7 cellular contexts compared by ENCODE assay signal in genomic region chr22:49936018-49936972, GRCh38. TPM values are rescaled to one million over a fixed set of nuclear protein-coding genes. Genes with fewer than 3 reads are reported as not detected.
DNase-seq lines count a peak whose midpoint lies in the region; ATAC-seq and TF ChIP-seq lines count a peak whose summit lies in the region.

No MANE protein-coding gene starts in this region.

- peak overlapping the region; percentile 26 for H3K4me3 ChIP-seq in choroid plexus epithelial cell (ENCODE audit: low read depth, low read length)

- CTCF ChIA-PET in activated CD4-positive, alpha-beta T cell treated with anti-CD3 and anti-CD28 coated beads for 36 hours (lab: Charles Lee): interaction anchor here (0.7 kb wide), 2 partner anchors 9 to 169 kb away, joined by 3 to 4 read pairs; no protein-coding TSS in a partner anchor

- intact Hi-C loops in activated CD4-positive, alpha-beta T cell treated with anti-CD3 and anti-CD28 coated beads for 36 hours (cut with DNase I, micrococcal nuclease): loop anchor here (1.0 to 10.0 kb wide), 6 partner anchors 18 to 259 kb away; partner anchors contain the start of genes PIM3 (in 2 of the 2), ALG12 (in 1 of the 2), CRELD2 (in 1 of the 2) and ZBED4 (in 1 of the 2)

- H3K27ac Mint-ChIP-seq in activated CD4-positive, alpha-beta T cell treated with anti-CD3 and anti-CD28 coated beads for 36 hours: peak overlapping the region; percentile 85

- peak; percentile 57 for ATAC-seq in GM18519 (IDR thresholded peaks at IDR 0.05; ENCODE audit: low FRiP score, unreplicated experiment)
- ATAC-seq in HG02840 (IDR thresholded peaks at IDR 0.05; ENCODE audit: low FRiP score, unreplicated experiment): peak; percentile 60
- peak; percentile 84 for ATAC-seq in activated CD4-positive, alpha-beta T cell treated with anti-CD3 and anti-CD28 coated beads for 36 hours
- peak; percentile 61 for ATAC-seq in left lobe of liver

- H3K36me3 Mint-ChIP-seq in activated CD4-positive, alpha-beta T cell treated with anti-CD3 and anti-CD28 coated beads for 36 hours (ENCODE audit: low read depth): peaks cover 3% of the 10 kb centered on the region

- DNase-seq in NCI-H1694 (lab: John Stamatoyannopoulos, UW) (peak; percentile 81), choroid plexus epithelial cell (ENCODE audit: low read depth) (peak; percentile 74), left lobe of liver (ENCODE audit: low spot score) (peak; percentile 89)
- peak; percentile 99 for DNase-seq in activated CD4-positive, alpha-beta T cell treated with anti-CD3 and anti-CD28 coated beads for 36 hours
- peak; percentile 94 for DNase-seq in stimulated activated CD4-positive, alpha-beta T cell treated with anti-CD3 and anti-CD28 coated beads, Interleukin-4, amount 100 ng/mL, for 24 hours

- peak overlapping the region; percentile 64 for H3K4me3 Mint-ChIP-seq in activated CD4-positive, alpha-beta T cell treated with anti-CD3 and anti-CD28 coated beads for 36 hours

- H3K27me3 Mint-ChIP-seq in activated CD4-positive, alpha-beta T cell treated with anti-CD3 and anti-CD28 coated beads for 36 hours: no peaks in the 10 kb centered on the region

- POLR2A ChIA-PET in activated CD4-positive, alpha-beta T cell treated with anti-CD3 and anti-CD28 coated beads for 36 hours (lab: Charles Lee): interaction anchor here (0.6 to 3.2 kb wide), 8 partner anchors 15 to 44 kb away, joined by 3 to 46 read pairs (median 5); partner anchors contain the start of gene PIM3

- TF ChIP-seq CTCF in choroid plexus epithelial cell (conservative IDR thresholded peaks at IDR 0.05; ENCODE audit: low read depth, low read length): no peak

- peaks cover 43% of the 10 kb centered on the region for H3K4me1 Mint-ChIP-seq in activated CD4-positive, alpha-beta T cell treated with anti-CD3 and anti-CD28 coated beads for 36 hours

- no peaks in the 10 kb centered on the region for H3K9me3 Mint-ChIP-seq in activated CD4-positive, alpha-beta T cell treated with anti-CD3 and anti-CD28 coated beads for 36 hours (ENCODE audit: low read depth)

RNA-seq across cellular contexts. Expression of gene CRELD2, which starts 17.9 kb away (rescaled TPM):
- total RNA-seq in activated CD4-positive, alpha-beta T cell treated with anti-CD3 and anti-CD28 coated beads for 36 hours: 10 to 100 TPM; 15.2 to 16.4 TPM
- 65.1 TPM for total RNA-seq in left lobe of liver

RNA-seq across cellular contexts. Expression of gene ALG12, which starts 18.1 kb away (rescaled TPM):
- total RNA-seq in activated CD4-positive, alpha-beta T cell treated with anti-CD3 and anti-CD28 coated beads for 36 hours: 10 to 100 TPM; 13.6 to 13.7 TPM
- total RNA-seq in left lobe of liver: 19.1 TPM

RNA-seq across cellular contexts. Expression of gene PIM3, which starts 24.3 kb away (rescaled TPM):
- total RNA-seq in activated CD4-positive, alpha-beta T cell treated with anti-CD3 and anti-CD28 coated beads for 36 hours: 100 to 1,000 TPM; 127 to 165 TPM
- 36.8 TPM for total RNA-seq in left lobe of liver

Comparison
In these comparisons a context has a peak if more than half of its experiments do, and no peak if none do; other contexts are left out.
1. Peak in every context shown above with its lines: DNase-seq, ATAC-seq and H3K4me3 ChIP-seq.